ENCODE assay signal across 11 cellular contexts in genomic region chr7:150586068-150586777, GRCh38. TPM values are rescaled to one million over a fixed set of nuclear protein-coding genes. Genes with fewer than 3 reads are reported as not detected.
DNase-seq lines count a peak whose midpoint lies in the region; ATAC-seq lines count a peak whose summit lies in the region.
"Had no signal": no experiment of that assay in that cellular context is flagged by ENCODE, and none has a peak within 500 bp of the region (broad histone marks: within the 10 kb centered on the region; RNA-seq: fewer than 3 reads in every experiment).

No MANE protein-coding gene starts in this region.

- CTCF ChIA-PET in activated CD8-positive, alpha-beta T cell treated with anti-CD3 and anti-CD28 coated beads, Interleukin-2, amount 10 ng/mL, durations not matched to agents 7 days and 5 days (lab: Charles Lee), result interaction anchor here (1.0 to 1.7 kb wide), 2 partner anchors 99 to 137 kb away, joined by 3 to 7 read pairs; partner anchors contain the start of gene GIMAP2

- H3K36me3 Mint-ChIP-seq in activated T-cell treated with anti-CD3 and anti-CD28 coated beads, Interleukin-2, amount 50 U/mL, for 24 hours (ENCODE audit: low read depth), result peaks cover 19% of the 10 kb centered on the region
- peaks cover 52% of the 10 kb centered on the region for H3K36me3 Mint-ChIP-seq in activated CD8-positive, alpha-beta T cell treated with anti-CD3 and anti-CD28 coated beads, Interleukin-2, amount 10 ng/mL, durations not matched to agents 7 days and 5 days (ENCODE audit: low read depth)
- H3K36me3 Mint-ChIP-seq: type B pancreatic cell had no signal

- peak overlapping the region; percentile 6 for H3K27ac ChIP-seq in temporal lobe (ENCODE audit: low read depth, low read length)
- H3K27ac ChIP-seq: KMS-11 had no signal

- in situ Hi-C loops in ACHN (cut with HindIII; ENCODE audit: low pct_ligation_motif_present, low pct_unique_long_range_greater_than_20kb, low sequenced_read_pairs), result no loop called here

- H3K27me3 Mint-ChIP-seq in activated T-cell treated with anti-CD3 and anti-CD28 coated beads, Interleukin-2, amount 50 U/mL, for 24 hours, result no peaks in the 10 kb centered on the region
- no peaks in the 10 kb centered on the region for H3K27me3 Mint-ChIP-seq in activated CD8-positive, alpha-beta T cell treated with anti-CD3 and anti-CD28 coated beads, Interleukin-2, amount 10 ng/mL, durations not matched to agents 7 days and 5 days (ENCODE audit: low read depth)

- H3K27ac Mint-ChIP-seq in activated T-cell treated with anti-CD3 and anti-CD28 coated beads, Interleukin-2, amount 50 U/mL, for 24 hours, result peak overlapping the region; percentile 72
- peak overlapping the region; percentile 9 for H3K27ac Mint-ChIP-seq in activated CD8-positive, alpha-beta T cell treated with anti-CD3 and anti-CD28 coated beads, Interleukin-2, amount 10 ng/mL, durations not matched to agents 7 days and 5 days
- H3K27ac Mint-ChIP-seq: type B pancreatic cell had no signal

- H3K9me3 Mint-ChIP-seq in activated T-cell treated with anti-CD3 and anti-CD28 coated beads, Interleukin-2, amount 50 U/mL, for 24 hours, result peaks cover 40% of the 10 kb centered on the region
- peaks cover 22% of the 10 kb centered on the region for H3K9me3 Mint-ChIP-seq in activated CD8-positive, alpha-beta T cell treated with anti-CD3 and anti-CD28 coated beads, Interleukin-2, amount 10 ng/mL, durations not matched to agents 7 days and 5 days (ENCODE audit: insufficient read depth)
- H3K9me3 Mint-ChIP-seq: type B pancreatic cell had no signal

- peak; percentile 49 for ATAC-seq in activated CD8-positive, alpha-beta T cell treated with anti-CD3 and anti-CD28 coated beads, Interleukin-2, amount 10 ng/mL, durations not matched to agents 7 days and 5 days
- ATAC-seq in left lobe of liver (peak; percentile 62), HG02981 (IDR thresholded peaks at IDR 0.05; ENCODE audit: unreplicated experiment) (no peak)

- no peak for DNase-seq in activated T-cell treated with anti-CD3 and anti-CD28 coated beads, Interleukin-2, amount 50 U/mL, for 24 hours
- DNase-seq in activated T-cell treated with anti-CD3 and anti-CD28 coated beads, Interleukin-2, amount 50 U/mL, for 48 hours, result no peak
- DNase-seq in activated CD8-positive, alpha-beta T cell treated with anti-CD3 and anti-CD28 coated beads, Interleukin-2, amount 10 ng/mL, durations not matched to agents 7 days and 5 days, result no peak
- DNase-seq in left lobe of liver (ENCODE audit: low spot score), result no peak
- DNase-seq in ACHN, result no peak
- no peak for DNase-seq in stimulated activated naive CD4-positive, alpha-beta T cell treated with Interleukin-2 at 50 U/mL for 16 hours (lab: John Stamatoyannopoulos, UW)

- peaks cover 53% of the 10 kb centered on the region for H3K4me1 Mint-ChIP-seq in activated T-cell treated with anti-CD3 and anti-CD28 coated beads, Interleukin-2, amount 50 U/mL, for 24 hours (ENCODE audit: low read depth)
- H3K4me1 Mint-ChIP-seq in activated CD8-positive, alpha-beta T cell treated with anti-CD3 and anti-CD28 coated beads, Interleukin-2, amount 10 ng/mL, durations not matched to agents 7 days and 5 days (ENCODE audit: low read depth), result peaks cover 35% of the 10 kb centered on the region

- POLR2A ChIA-PET in activated CD8-positive, alpha-beta T cell treated with anti-CD3 and anti-CD28 coated beads, Interleukin-2, amount 10 ng/mL, durations not matched to agents 7 days and 5 days (lab: Charles Lee), result interaction anchor here (1.1 to 1.4 kb wide), 3 partner anchors 58 to 130 kb away, joined by 3 to 4 read pairs (median 4); partner anchors contain the start of genes GIMAP1 and GIMAP7

- peak overlapping the region; percentile 4 for H3K4me3 Mint-ChIP-seq in activated T-cell treated with anti-CD3 and anti-CD28 coated beads, Interleukin-2, amount 50 U/mL, for 24 hours
- H3K4me3 Mint-ChIP-seq in activated CD8-positive, alpha-beta T cell treated with anti-CD3 and anti-CD28 coated beads, Interleukin-2, amount 10 ng/mL, durations not matched to agents 7 days and 5 days, result no peak overlapping the region
- H3K4me3 Mint-ChIP-seq: type B pancreatic cell had no signal

RNA-seq across cellular contexts. Expression of gene GIMAP4, which starts 19.0 kb away (rescaled TPM):
- 100 to 1,000 TPM; 174 to 186 TPM for total RNA-seq in activated CD8-positive, alpha-beta T cell treated with anti-CD3 and anti-CD28 coated beads, Interleukin-2, amount 10 ng/mL, durations not matched to agents 7 days and 5 days
- total RNA-seq in left lobe of liver (9.8 TPM), temporal lobe (4.7 TPM)
- total RNA-seq: fibroblast of villous mesenchyme had no signal

RNA-seq across cellular contexts. Expression of gene GIMAP6, which starts 46.0 kb away (rescaled TPM):
- 10 to 100 TPM; 88.9 to 93.3 TPM for total RNA-seq in activated CD8-positive, alpha-beta T cell treated with anti-CD3 and anti-CD28 coated beads, Interleukin-2, amount 10 ng/mL, durations not matched to agents 7 days and 5 days
- total RNA-seq in left lobe of liver, result 6.5 TPM
- total RNA-seq in temporal lobe, result 2.7 TPM
- total RNA-seq: fibroblast of villous mesenchyme had no signal

Comparison
In these comparisons a context has a peak if more than half of its experiments do, and no peak if none do; other contexts are left out.
1. RNA of gene GIMAP4, which starts 19.0 kb away (total RNA-seq): 174 to 186 TPM in activated CD8-positive, alpha-beta T cell treated with anti-CD3 and anti-CD28 coated beads, Interleukin-2, amount 10 ng/mL, durations not matched to agents 7 days and 5 days; 9.8 TPM in left lobe of liver (single experiment) and 4.7 TPM in temporal lobe (single experiment); every median in the first group is over 10 times any median in the second.
2. RNA of gene GIMAP6, which starts 46.0 kb away (total RNA-seq): 88.9 to 93.3 TPM in activated CD8-positive, alpha-beta T cell treated with anti-CD3 and anti-CD28 coated beads, Interleukin-2, amount 10 ng/mL, durations not matched to agents 7 days and 5 days; 6.5 TPM in left lobe of liver (single experiment) and 2.7 TPM in temporal lobe (single experiment); every median in the first group is over 10 times any median in the second.